ENCODE assay signal across 22 cellular contexts in the genomic region with DNA sequence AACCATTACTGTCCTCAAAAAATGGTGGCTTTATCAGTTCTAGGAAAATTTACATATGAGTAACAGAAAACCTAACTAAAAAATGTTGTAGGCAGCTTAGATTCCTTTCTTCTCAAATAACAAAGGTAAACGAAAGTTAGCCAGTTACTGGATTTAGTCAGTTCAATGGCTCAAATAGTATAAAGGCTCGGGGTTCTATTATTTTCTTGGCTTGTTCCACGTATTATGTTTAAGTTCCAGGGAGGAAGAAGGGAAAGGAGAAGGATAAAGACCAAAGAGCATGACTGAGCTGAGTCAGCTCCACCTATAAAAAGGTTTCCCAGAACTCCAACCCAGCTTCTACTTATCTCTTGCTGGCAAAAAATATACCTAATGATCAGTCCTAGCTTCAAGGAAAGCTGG. TPM values are rescaled to one million over a fixed set of nuclear protein-coding genes. Genes with fewer than 3 reads are reported as not detected.
DNase-seq lines count a peak whose midpoint lies in the region; ATAC-seq and FAIRE-seq lines count a peak whose summit lies in the region.
"Had no signal": no experiment of that assay in that cellular context is flagged by ENCODE, and none has a peak within 500 bp of the region (broad histone marks: within the 10 kb centered on the region; RNA-seq: fewer than 3 reads in every experiment).

No MANE protein-coding gene starts in this region.

- H3K27me3 ChIP-seq in HAP-1 (ENCODE audit: low read depth) (no peaks in the 10 kb centered on the region), Karpas-422 (ENCODE audit: low read length) (no peaks in the 10 kb centered on the region)

- no peak overlapping the region for H2AFZ ChIP-seq in Karpas-422 (ENCODE audit: low read length)

- in situ Hi-C loops in HAP-1 (cut with MboI; ENCODE audit: low sequenced_read_pairs), result no loop called here

- H3K36me3 ChIP-seq in HAP-1 (replicated peaks) (no peaks in the 10 kb centered on the region), Karpas-422 (ENCODE audit: insufficient read depth, low read length) (no peaks in the 10 kb centered on the region)

- no peaks in the 10 kb centered on the region for H4K20me1 ChIP-seq in Karpas-422 (ENCODE audit: insufficient read depth, low read depth, low read length)

- ATAC-seq in activated CD8-positive, alpha-beta T cell treated with anti-CD3 and anti-CD28 coated beads, Interleukin-2, amount 10 ng/mL, durations not matched to agents 7 days and 5 days, result no peak
- ATAC-seq: Panc1 had no signal

- DNase-seq in HAP-1 (ENCODE audit: low spot score in 2 of 2), result peak; percentile 21 to 95
- peak; percentile 10 for DNase-seq in astrocyte of the hippocampus (ENCODE audit: low read depth, low spot score)
- DNase-seq in renal cortical epithelial cell (ENCODE audit: low read depth), result peak; percentile 15
- no peak for DNase-seq in Karpas-422
- DNase-seq in activated CD8-positive, alpha-beta T cell treated with anti-CD3 and anti-CD28 coated beads, Interleukin-2, amount 10 ng/mL, durations not matched to agents 7 days and 5 days, result no peak
- DNase-seq in DMS153 treated with DMSO at 0.1 percent for 48 hours (lab: John Stamatoyannopoulos, UW; ENCODE audit: unreplicated experiment), result no peak
- DNase-seq: Caco-2, DMS53, HCEC 1CT, KBM-7, NCI-H1436, NCI-H2029 treated with DMSO at 0.1 percent for 48 hours, NCI-H510A treated with DMSO at 0.1 percent for 48 hours, Right ventricle myocardium superior had no signal

- no peak overlapping the region for H3K4me3 Mint-ChIP-seq in activated CD8-positive, alpha-beta T cell treated with anti-CD3 and anti-CD28 coated beads, Interleukin-2, amount 10 ng/mL, durations not matched to agents 7 days and 5 days

- no peak overlapping the region for H3K27ac Mint-ChIP-seq in activated CD8-positive, alpha-beta T cell treated with anti-CD3 and anti-CD28 coated beads, Interleukin-2, amount 10 ng/mL, durations not matched to agents 7 days and 5 days

- no peak overlapping the region for H3K9ac ChIP-seq in Karpas-422 (ENCODE audit: low read length)

- H3K9me3 ChIP-seq in HAP-1, result no peaks in the 10 kb centered on the region
- H3K9me3 ChIP-seq in Karpas-422 (ENCODE audit: low read length), result no peaks in the 10 kb centered on the region
- H3K9me3 ChIP-seq: Caco-2 had no signal

- no peaks in the 10 kb centered on the region for H3K9me3 Mint-ChIP-seq in activated CD8-positive, alpha-beta T cell treated with anti-CD3 and anti-CD28 coated beads, Interleukin-2, amount 10 ng/mL, durations not matched to agents 7 days and 5 days (ENCODE audit: insufficient read depth)

- no peak overlapping the region for H3K4me2 ChIP-seq in Karpas-422 (ENCODE audit: low read depth, low read length, poor library complexity, severe bottlenecking)

- CTCF ChIA-PET in activated CD8-positive, alpha-beta T cell treated with anti-CD3 and anti-CD28 coated beads, Interleukin-2, amount 10 ng/mL, durations not matched to agents 7 days and 5 days (lab: Charles Lee), result no interaction called here

- H3K36me3 Mint-ChIP-seq in activated CD8-positive, alpha-beta T cell treated with anti-CD3 and anti-CD28 coated beads, Interleukin-2, amount 10 ng/mL, durations not matched to agents 7 days and 5 days (ENCODE audit: low read depth), result no peaks in the 10 kb centered on the region

- H3K4me1 ChIP-seq in HAP-1, result peaks cover 52% of the 10 kb centered on the region
- peaks cover 5% of the 10 kb centered on the region; the same call in 1 of the 2 replicates for H3K4me1 ChIP-seq in Karpas-422 (ENCODE audit: low read length)
- H3K4me1 ChIP-seq: Caco-2 had no signal

- H3K27ac ChIP-seq in Karpas-422 (ENCODE audit: low read length), result no peak overlapping the region
- H3K27ac ChIP-seq: C4-2B, HL-60, SK-N-MC had no signal

- FAIRE-seq in islet of Langerhans (lab: Jason Lieb, UNC), result peak; percentile 13
- FAIRE-seq: GM19239, HTR-8/SVneo had no signal

- POLR2A ChIA-PET in activated CD8-positive, alpha-beta T cell treated with anti-CD3 and anti-CD28 coated beads, Interleukin-2, amount 10 ng/mL, durations not matched to agents 7 days and 5 days (lab: Charles Lee), result no interaction called here

- H3K9me2 ChIP-seq in Karpas-422 (replicated peaks; ENCODE audit: insufficient read depth, low read length), result no peaks in the 10 kb centered on the region

- no peaks in the 10 kb centered on the region for H3K4me1 Mint-ChIP-seq in activated CD8-positive, alpha-beta T cell treated with anti-CD3 and anti-CD28 coated beads, Interleukin-2, amount 10 ng/mL, durations not matched to agents 7 days and 5 days (ENCODE audit: low read depth)

- no peaks in the 10 kb centered on the region for H3K27me3 Mint-ChIP-seq in activated CD8-positive, alpha-beta T cell treated with anti-CD3 and anti-CD28 coated beads, Interleukin-2, amount 10 ng/mL, durations not matched to agents 7 days and 5 days (ENCODE audit: low read depth)

- peaks cover 5% of the 10 kb centered on the region; the same call in 1 of the 2 replicates for H3K79me2 ChIP-seq in Karpas-422 (ENCODE audit: low read length)

- H3K4me3 ChIP-seq in HAP-1, result no peak overlapping the region
- no peak overlapping the region for H3K4me3 ChIP-seq in Karpas-422 (ENCODE audit: low read length)
- H3K4me3 ChIP-seq: SK-N-MC had no signal

RNA-seq across cellular contexts. Expression of a gene that starts 41.0 kb away (rescaled TPM):
- total RNA-seq in renal cortical epithelial cell, result not detected in 2 replicates
- not detected in 2 replicates for total RNA-seq in Karpas-422 (2014; rRNA removed; shearing (Covaris generic); ENCODE audit: low replicate concordance)
- not detected for total RNA-seq in activated CD8-positive, alpha-beta T cell treated with anti-CD3 and anti-CD28 coated beads, Interleukin-2, amount 10 ng/mL, durations not matched to agents 7 days and 5 days
- total RNA-seq: A673, Caco-2 had no signal

Comparison
In these comparisons a context has a peak if more than half of its experiments do, and no peak if none do; other contexts are left out.
1. DNase-seq: peak in HAP-1 (2 of 2), astrocyte of the hippocampus (single experiment) and renal cortical epithelial cell (single experiment); none in Karpas-422 (single experiment), activated CD8-positive, alpha-beta T cell treated with anti-CD3 and anti-CD28 coated beads, Interleukin-2, amount 10 ng/mL, durations not matched to agents 7 days and 5 days (single experiment) and DMS153 treated with DMSO at 0.1 percent for 48 hours (single experiment).